11 cellular contexts compared by ENCODE assay signal in the genomic region with DNA sequence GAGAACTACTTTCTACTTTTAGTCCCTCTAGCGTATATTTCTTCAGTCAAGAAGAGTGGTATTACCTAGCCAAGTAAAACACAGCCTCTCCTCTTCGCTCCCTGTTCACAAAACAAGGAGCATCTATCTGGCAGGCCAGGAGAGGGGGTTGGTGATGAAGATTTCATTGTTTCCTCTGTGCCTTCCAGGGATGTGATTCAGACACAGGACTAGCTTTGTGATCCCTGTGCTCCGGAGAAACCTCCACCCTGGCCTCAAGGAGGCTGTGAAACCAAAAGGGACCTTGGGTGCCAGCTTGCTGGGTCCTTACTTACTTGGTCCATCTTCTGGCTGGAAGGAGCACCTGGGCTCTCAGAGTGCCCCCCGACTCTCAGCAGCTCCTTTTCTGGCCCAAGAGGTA. TPM values are rescaled to one million over a fixed set of nuclear protein-coding genes. Genes with fewer than 3 reads are reported as not detected.
DNase-seq lines count a peak whose midpoint lies in the region; ATAC-seq, FAIRE-seq and TF ChIP-seq lines count a peak whose summit lies in the region.
"Had no signal": no experiment of that assay in that cellular context is flagged by ENCODE, and none has a peak within 500 bp of the region (broad histone marks: within the 10 kb centered on the region; RNA-seq: fewer than 3 reads in every experiment).

No MANE protein-coding gene starts in this region.

- H3K9me3 Mint-ChIP-seq in nephron progenitor cell = no peaks in the 10 kb centered on the region

- H4K20me1 ChIP-seq in endothelial cell of umbilical vein (replicated peaks; ENCODE audit: control insufficient read depth, extremely low read depth, insufficient read depth, low read length) = no peaks in the 10 kb centered on the region

- no peak overlapping the region for H4K8ac ChIP-seq in mesendoderm (ENCODE audit: low read depth, low read length)

- H3K9me1 ChIP-seq in endothelial cell of umbilical vein (replicated peaks; ENCODE audit: control insufficient read depth, extremely low read depth, insufficient read depth, low read length) = no peaks in the 10 kb centered on the region

- peaks cover 7% of the 10 kb centered on the region for H3K27me3 Mint-ChIP-seq in nephron progenitor cell (ENCODE audit: low read depth, poor library complexity)

- no peak overlapping the region for H3K56ac ChIP-seq in mesendoderm (ENCODE audit: low read length)

- peak; percentile 29 to 36 for TF ChIP-seq CTCF in endothelial cell of umbilical vein (IDR thresholded peaks at IDR 0.05; ENCODE audit: extremely low read depth in 1 of 2, insufficient read depth in 1 of 2, low read depth in 1 of 2, low read length in 2 of 2)
- no peak for TF ChIP-seq CTCF in nephron progenitor cell (IDR thresholded peaks at IDR 0.05)

- no peak overlapping the region for H4K5ac ChIP-seq in mesendoderm (ENCODE audit: low read length)

- no peak overlapping the region for H2AFZ ChIP-seq in endothelial cell of umbilical vein (ENCODE audit: low read depth, low read length)
- H2AFZ ChIP-seq: parathyroid adenoma had no signal

- no peaks in the 10 kb centered on the region for H3K79me1 ChIP-seq in mesendoderm (ENCODE audit: low read length)

- no peak overlapping the region for H2BK120ac ChIP-seq in mesendoderm (ENCODE audit: low read depth, low read length)

- peaks cover 65% of the 10 kb centered on the region for H3K4me1 Mint-ChIP-seq in nephron progenitor cell

- H3K23ac ChIP-seq in mesendoderm (ENCODE audit: low read length) = no peak overlapping the region

- intact Hi-C loops in endothelial cell of umbilical vein (cut with micrococcal nuclease) = loop anchor here (1.0 kb wide), 2 partner anchors 145 to 166 kb away; no protein-coding TSS in a partner anchor

- no peak overlapping the region for H3K18ac ChIP-seq in mesendoderm (ENCODE audit: low read length)

- no peak overlapping the region for H2BK5ac ChIP-seq in mesendoderm (ENCODE audit: low read length)

- H3K9ac ChIP-seq in endothelial cell of umbilical vein (replicated peaks; ENCODE audit: extremely low read depth, insufficient read depth, low read length) (no peak overlapping the region), mesendoderm (ENCODE audit: low read length) (no peak overlapping the region)
- H3K9ac ChIP-seq: BLaER1 treated with 17β-estradiol and CSF1 and Interleukin-3, amounts not matched to agents 10 nM and 100 nM; parathyroid adenoma had no signal

- H3K4me3 ChIP-seq in MG63 = no peak overlapping the region
- no peak overlapping the region for H3K4me3 ChIP-seq in endothelial cell of umbilical vein (replicated peaks in 1 of 3; ENCODE audit: insufficient read depth in 1 of 3, low read depth in 1 of 3, low read length in 3 of 3)
- no peak overlapping the region for H3K4me3 ChIP-seq in mesendoderm (ENCODE audit: low read length)
- H3K4me3 ChIP-seq: BLaER1 treated with 17β-estradiol and CSF1 and Interleukin-3, amounts not matched to agents 10 nM and 100 nM; SJCRH30 had no signal

- BruUV-seq in endothelial cell of umbilical vein (replicated peaks; lab: Mats Ljungman, UMichigan) = no TSS peak

- no peak overlapping the region for H2BK15ac ChIP-seq in mesendoderm (replicated peaks; ENCODE audit: low read depth)

- no peak for TF ChIP-seq POLR2A in endothelial cell of umbilical vein (IDR thresholded peaks at IDR 0.05; ENCODE audit: low read depth, low read length)

- no peak overlapping the region for H3K4ac ChIP-seq in mesendoderm (ENCODE audit: low read depth, low read length)

- FAIRE-seq in endothelial cell of umbilical vein (lab: Jason Lieb, UNC) = peak; percentile 47

- POLR2A ChIA-PET in endothelial cell of umbilical vein (lab: Charles Lee) = interaction anchor here (1.0 to 7.6 kb wide), 11 partner anchors 8 to 183 kb away, joined by 3 to 310 read pairs (median 8); no protein-coding TSS in a partner anchor

- H3K9me3 ChIP-seq in MG63 = no peaks in the 10 kb centered on the region
- H3K9me3 ChIP-seq in endothelial cell of umbilical vein (replicated peaks; ENCODE audit: control insufficient read depth, insufficient read depth, low read length) = no peaks in the 10 kb centered on the region
- H3K9me3 ChIP-seq: BLaER1 treated with 17β-estradiol and CSF1 and Interleukin-3, amounts not matched to agents 10 nM and 100 nM; SJCRH30 had no signal

- no peak overlapping the region for H3K27ac Mint-ChIP-seq in nephron progenitor cell

- WGBS in mesendoderm (ENCODE audit: extremely low coverage, insufficient coverage, low lambda C conversion rate) = no CpG with 5 or more reads among the region's 4 CpGs

- DNase-seq in 8988T (peak; percentile 48), MG63 (peak; percentile 30), endothelial cell of umbilical vein (ENCODE audit: low read depth, low spot score) (no peak), mesendoderm (peak; percentile 92), SKM-1 treated with dmso at 0.1 percent for 144 hours (lab: John Stamatoyannopoulos, UW; ENCODE audit: unreplicated experiment) (no peak), nephron progenitor cell (no peak), SHP77 (lab: John Stamatoyannopoulos, UW) (no peak)

- H3K4me1 ChIP-seq in endothelial cell of umbilical vein (ENCODE audit: control insufficient read depth, extremely low read depth, insufficient read depth, low read length) (no peaks in the 10 kb centered on the region), mesendoderm (ENCODE audit: control insufficient read depth, low read depth, low read length) (peaks cover 10% of the 10 kb centered on the region)

- H3K4me2 ChIP-seq in endothelial cell of umbilical vein (ENCODE audit: insufficient read depth, low read length) = no peak overlapping the region
- H3K4me2 ChIP-seq in mesendoderm (ENCODE audit: low read length) = no peak overlapping the region
- H3K4me2 ChIP-seq: BLaER1 treated with 17β-estradiol and CSF1 and Interleukin-3, amounts not matched to agents 10 nM and 100 nM had no signal

- no peaks in the 10 kb centered on the region for H3K36me3 Mint-ChIP-seq in nephron progenitor cell (ENCODE audit: low read depth)

- H3K27me3 ChIP-seq in MG63 (no peaks in the 10 kb centered on the region), endothelial cell of umbilical vein (ENCODE audit: control insufficient read depth in 2 of 2, insufficient read depth in 2 of 2, low read length in 2 of 2) (no peaks in the 10 kb centered on the region), mesendoderm (ENCODE audit: insufficient read depth, low read length, poor library complexity) (no peaks in the 10 kb centered on the region)
- H3K27me3 ChIP-seq: SJCRH30 had no signal

- no peak overlapping the region for H2AK5ac ChIP-seq in mesendoderm (ENCODE audit: low read length)

- CTCF ChIA-PET in endothelial cell of umbilical vein (lab: Charles Lee) = interaction anchor here (0.7 to 5.4 kb wide), 25 partner anchors 9 to 197 kb away, joined by 3 to 86 read pairs (median 6); no protein-coding TSS in a partner anchor

- H3K79me2 ChIP-seq in endothelial cell of umbilical vein (ENCODE audit: control insufficient read depth, insufficient read depth, low read length) = peaks cover 20% of the 10 kb centered on the region
- H3K79me2 ChIP-seq in mesendoderm (ENCODE audit: control insufficient read depth, insufficient read depth, low read length) = peaks cover 14% of the 10 kb centered on the region

- peak overlapping the region; percentile 76 for H3K27ac ChIP-seq in endothelial cell of umbilical vein (ENCODE audit: insufficient read depth, low read depth, low read length)
- H3K27ac ChIP-seq in mesendoderm (ENCODE audit: low read depth, low read length) = no peak overlapping the region
- H3K27ac ChIP-seq: BLaER1 treated with 17β-estradiol and CSF1 and Interleukin-3, amounts not matched to agents 10 nM and 100 nM; parathyroid adenoma; SJCRH30 had no signal

- ATAC-seq in HG03432 (IDR thresholded peaks at IDR 0.05; ENCODE audit: unreplicated experiment) = no peak

- dilution Hi-C loops in endothelial cell of umbilical vein (cut with MboI; ENCODE audit: extremely low pct_ligation_motif_present, low sequenced_read_pairs) = no loop called here

- H3K36me3 ChIP-seq in MG63 (peaks cover 11% of the 10 kb centered on the region), endothelial cell of umbilical vein (ENCODE audit: control insufficient read depth in 2 of 2, extremely low read depth in 1 of 2, insufficient read depth in 2 of 2, low read length in 2 of 2) (peaks cover 2 to 11% of the 10 kb centered on the region in 2 experiments), mesendoderm (ENCODE audit: control insufficient read depth, insufficient read depth, low read length) (no peaks in the 10 kb centered on the region)

- no peak overlapping the region for H3K4me3 Mint-ChIP-seq in nephron progenitor cell

TF ChIP-seq in endothelial cell of umbilical vein, 7 proteins besides CTCF, POLR2A, EP300 and RAD21:
- TF ChIP-seq, protein P1, sequence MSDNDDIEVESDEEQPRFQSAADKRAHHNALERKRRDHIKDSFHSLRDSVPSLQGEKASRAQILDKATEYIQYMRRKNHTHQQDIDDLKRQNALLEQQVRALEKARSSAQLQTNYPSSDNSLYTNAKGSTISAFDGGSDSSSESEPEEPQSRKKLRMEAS (IDR thresholded peaks at IDR 0.05; ENCODE audit: insufficient read depth, insufficient read length) = no peak
- TF ChIP-seq EZH2 (IDR thresholded peaks at IDR 0.05; ENCODE audit: borderline replicate concordance, low read depth, low read length, severe bottlenecking) (no peak), POLR2AphosphoS5 (IDR thresholded peaks at IDR 0.05; ENCODE audit: insufficient read depth, low read depth, low read length) (no peak), JUN (IDR thresholded peaks at IDR 0.05; ENCODE audit: borderline replicate concordance, insufficient read depth, insufficient read length, low read depth) (no peak), MYC (IDR thresholded peaks at IDR 0.05; ENCODE audit: low read depth, low read length) (no peak)

RNA-seq across cellular contexts. Expression of a gene that starts 5.7 kb away (rescaled TPM):
- total RNA-seq in MG63 (2014; rRNA removed; shearing (Covaris generic); ENCODE audit: low replicate concordance) = 65.2 and 65.4 TPM in 2 replicates
- 830 and 937 TPM in 2 replicates for total RNA-seq in endothelial cell of umbilical vein
- polyA plus RNA-seq in endothelial cell of umbilical vein = 1,101 and 1,250 TPM in 2 replicates
- 523 and 798 TPM in 2 replicates for polyA plus RNA-seq in endothelial cell of umbilical vein (2011; cell fraction: cytosol; rRNA removed)
- 517 and 555 TPM in 2 replicates for polyA plus RNA-seq in endothelial cell of umbilical vein (2011; cell fraction: nucleus; rRNA removed)
- 507 and 871 TPM in 2 replicates for polyA plus RNA-seq in endothelial cell of umbilical vein (2012)
- polyA minus RNA-seq in endothelial cell of umbilical vein = 476 and 592 TPM in 2 replicates
- 265 TPM for polyA minus RNA-seq in endothelial cell of umbilical vein (2011; cell fraction: cytosol; rRNA and poly(A)+ RNA removed)
- polyA minus RNA-seq in endothelial cell of umbilical vein (2011; cell fraction: nucleus; rRNA and poly(A)+ RNA removed) = 333 and 638 TPM in 2 replicates
- polyA plus RNA-seq in mesendoderm (2013, experiment 1 of 2) = 109 TPM
- polyA plus RNA-seq in mesendoderm (2013, experiment 2 of 2) = 109 TPM

Comparison
In these comparisons a context has a peak if more than half of its experiments do, and no peak if none do; other contexts are left out.
1. DNase-seq: peak in 8988T (single experiment), MG63 (single experiment) and mesendoderm (single experiment); none in endothelial cell of umbilical vein (single experiment), SKM-1 treated with dmso at 0.1 percent for 144 hours (single experiment), nephron progenitor cell (single experiment) and SHP77 (0 of 2).
2. RNA of a gene that starts 5.7 kb away (total RNA-seq): 830 to 937 TPM in endothelial cell of umbilical vein; 65.2 to 65.4 TPM in MG63; every median in the first group is over 10 times any median in the second.